In the genomic region with DNA sequence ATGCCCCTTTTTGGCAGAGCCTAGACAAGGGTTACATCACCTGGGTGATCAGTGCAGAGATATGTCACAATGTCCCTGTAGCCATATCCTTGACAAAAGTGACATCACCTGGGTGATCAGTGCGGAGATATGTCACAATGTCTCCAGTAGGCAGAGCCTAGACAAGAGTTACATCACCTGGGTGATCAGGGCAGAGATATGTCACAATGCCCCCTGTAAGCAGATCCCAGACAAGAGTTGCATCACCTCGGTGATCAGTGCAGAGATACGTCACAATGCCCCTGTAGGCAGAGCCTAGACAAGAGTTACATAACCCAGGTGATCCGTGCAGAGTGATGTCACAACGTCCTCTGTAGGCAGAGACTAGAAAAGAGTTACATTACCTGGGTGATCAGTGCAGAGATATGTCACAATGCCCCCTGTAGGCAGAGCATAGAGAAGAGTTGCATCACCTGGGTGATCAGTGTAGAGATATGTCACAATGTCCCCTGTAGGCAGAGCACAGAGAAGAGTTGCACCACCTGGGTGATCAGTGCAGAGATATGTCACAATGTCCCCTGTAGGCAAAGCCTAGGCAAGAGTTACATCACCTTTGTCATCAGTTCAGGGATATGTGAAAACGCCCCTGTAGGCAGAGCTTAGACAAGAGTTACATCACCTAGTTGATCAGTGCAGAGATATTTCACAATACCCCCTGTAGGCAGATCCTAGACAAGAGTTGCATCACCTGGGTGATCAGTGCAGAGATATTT, we compare ENCODE assay signal across 8 cellular contexts.
DNase-seq lines count a peak whose midpoint lies in the region; ATAC-seq, FAIRE-seq and TF ChIP-seq lines count a peak whose summit lies in the region.
"Not testable (repeated sequence)": the region's sequence is repeated elsewhere in the genome, so short reads cannot be mapped to it uniquely, and the experiment has no call there.

No MANE protein-coding gene starts in this region.

- TF ChIP-seq RAD21 in K562 (CRISPR knock-in tag; conservative IDR thresholded peaks at IDR 0.05 in 1 of 2, IDR thresholded peaks at IDR 0.05 in 1 of 2) = not testable (repeated sequence)

- H3K4me2 ChIP-seq in K562 (ENCODE audit: insufficient read depth, low read length) = not testable (repeated sequence)

- not testable (repeated sequence) for H3K36me3 ChIP-seq in RWPE2 (ENCODE audit: low read depth); K562 (ENCODE audit: control insufficient read depth, insufficient read depth, low read length)

- not testable (repeated sequence) for H3K9me3 Mint-ChIP-seq in stimulated activated memory B cell treated with anti-CD40 and anti-IgM and Interleukin-4, amounts not matched to agents 10 μg/mL and 1 μg/mL and 100 μg/mL, for 72 hours

- CTCF ChIA-PET in K562 (lab: Yijun Ruan, JAX; ENCODE audit: low intra/inter-chr PET ratio) = not testable (repeated sequence)

- H3K36me3 Mint-ChIP-seq in stimulated activated memory B cell treated with anti-CD40 and anti-IgM and Interleukin-4, amounts not matched to agents 10 μg/mL and 1 μg/mL and 100 μg/mL, for 72 hours = not testable (repeated sequence)

- H4K20me1 ChIP-seq in K562 (replicated peaks; ENCODE audit: control insufficient read depth, insufficient read depth, low read length) = not testable (repeated sequence)

- BruUV-seq in K562 (replicated peaks; lab: Mats Ljungman, UMichigan) = not testable (repeated sequence)

- not testable (repeated sequence) for TF ChIP-seq CTCF in RWPE2 (IDR thresholded peaks at IDR 0.05; ENCODE audit: poor library complexity, severe bottlenecking); K562 (IDR thresholded peaks at IDR 0.05 in 2 of 3, conservative IDR thresholded peaks at IDR 0.05 in 1 of 3; ENCODE audit: insufficient read depth in 2 of 3, low read depth in 1 of 3, low read length in 3 of 3)

- not testable (repeated sequence) for H3K4me1 Mint-ChIP-seq in stimulated activated memory B cell treated with anti-CD40 and anti-IgM and Interleukin-4, amounts not matched to agents 10 μg/mL and 1 μg/mL and 100 μg/mL, for 72 hours

- intact Hi-C loops in K562 (cut with micrococcal nuclease) = not testable (repeated sequence)

- H3K4me3 Mint-ChIP-seq in stimulated activated memory B cell treated with anti-CD40 and anti-IgM and Interleukin-4, amounts not matched to agents 10 μg/mL and 1 μg/mL and 100 μg/mL, for 72 hours = not testable (repeated sequence)

- not testable (repeated sequence) for H3K27me3 Mint-ChIP-seq in stimulated activated memory B cell treated with anti-CD40 and anti-IgM and Interleukin-4, amounts not matched to agents 10 μg/mL and 1 μg/mL and 100 μg/mL, for 72 hours

- H3K9ac ChIP-seq in K562 (ENCODE audit: insufficient read depth in 1 of 2, low read depth in 2 of 2, low read length in 2 of 2) = not testable (repeated sequence)

- WGBS in K562 (ENCODE audit: insufficient coverage, low coverage, missing lambda C conversion rate) = 0% methylated on average over 2 of the region's 6 CpGs

- not testable (repeated sequence) for H3K9me1 ChIP-seq in K562 (ENCODE audit: control insufficient read depth, insufficient read depth, low read length)

- not testable (repeated sequence) for H3K79me2 ChIP-seq in K562 (ENCODE audit: control insufficient read depth, insufficient read depth, low read length)

- DNase-seq in RWPE2 (ENCODE audit: low spot score); K562 (ENCODE audit: extremely low read depth in 1 of 4, low spot score in 3 of 4); left lobe of liver (ENCODE audit: low spot score): not testable (repeated sequence)

- H3K4me1 ChIP-seq in RWPE2 (ENCODE audit: insufficient read depth, poor library complexity, severe bottlenecking); K562 (replicated peaks in 1 of 2; ENCODE audit: control insufficient read depth in 2 of 2, insufficient read depth in 2 of 2, low read length in 2 of 2): not testable (repeated sequence)

- peak; percentile 64 for ATAC-seq in GM18867 (IDR thresholded peaks at IDR 0.05; ENCODE audit: unreplicated experiment)
- peak; percentile 65 for ATAC-seq in GM21528 (IDR thresholded peaks at IDR 0.05; ENCODE audit: low FRiP score, unreplicated experiment)
- ATAC-seq in HG02759 (IDR thresholded peaks at IDR 0.05; ENCODE audit: unreplicated experiment) = peak; percentile 64
- ATAC-seq in HG03103 (IDR thresholded peaks at IDR 0.05; ENCODE audit: low read depth, unreplicated experiment) = peak; percentile 44
- peak; percentile 68 for ATAC-seq in RWPE2 (ENCODE audit: low read depth)
- peak; percentile 79 for ATAC-seq in K562
- ATAC-seq in left lobe of liver = peak; percentile 67
- ATAC-seq in stimulated activated memory B cell treated with anti-CD40 and anti-IgM and Interleukin-4, amounts not matched to agents 10 μg/mL and 1 μg/mL and 100 μg/mL, for 72 hours = peak; percentile 77

- not testable (repeated sequence) for TF ChIP-seq POLR2A in K562 (conservative IDR thresholded peaks at IDR 0.05)

- H3K27me3 ChIP-seq in RWPE2 (ENCODE audit: insufficient read depth, poor library complexity, severe bottlenecking); K562 (ENCODE audit: control insufficient read depth in 2 of 2, insufficient read depth in 2 of 2, low read length in 2 of 2): not testable (repeated sequence)

- in situ Hi-C loops in K562 (cut with MboI) = not testable (repeated sequence)

- not testable (repeated sequence) for H3K27ac ChIP-seq in RWPE2 (ENCODE audit: poor library complexity, severe bottlenecking); K562 (ENCODE audit: extremely low read depth, low read depth, low read length)

- not testable (repeated sequence) for H3K27ac Mint-ChIP-seq in stimulated activated memory B cell treated with anti-CD40 and anti-IgM and Interleukin-4, amounts not matched to agents 10 μg/mL and 1 μg/mL and 100 μg/mL, for 72 hours

- H3K4me3 ChIP-seq in RWPE2 (ENCODE audit: severe bottlenecking); K562: not testable (repeated sequence)

- not testable (repeated sequence) for H2AFZ ChIP-seq in K562 (ENCODE audit: low read depth, low read length)

- POLR2A ChIA-PET in K562 (lab: Yijun Ruan, JAX) = not testable (repeated sequence)

- not testable (repeated sequence) for FAIRE-seq in K562 (lab: Jason Lieb, UNC)

- TF ChIP-seq EP300 in K562 (IDR thresholded peaks at IDR 0.05; ENCODE audit: low read length) = not testable (repeated sequence)

- not testable (repeated sequence) for H3K9me3 ChIP-seq in RWPE2 (ENCODE audit: severe bottlenecking); K562 (replicated peaks; ENCODE audit: control insufficient read depth, insufficient read depth, low read depth, low read length)
